In the genomic region with DNA sequence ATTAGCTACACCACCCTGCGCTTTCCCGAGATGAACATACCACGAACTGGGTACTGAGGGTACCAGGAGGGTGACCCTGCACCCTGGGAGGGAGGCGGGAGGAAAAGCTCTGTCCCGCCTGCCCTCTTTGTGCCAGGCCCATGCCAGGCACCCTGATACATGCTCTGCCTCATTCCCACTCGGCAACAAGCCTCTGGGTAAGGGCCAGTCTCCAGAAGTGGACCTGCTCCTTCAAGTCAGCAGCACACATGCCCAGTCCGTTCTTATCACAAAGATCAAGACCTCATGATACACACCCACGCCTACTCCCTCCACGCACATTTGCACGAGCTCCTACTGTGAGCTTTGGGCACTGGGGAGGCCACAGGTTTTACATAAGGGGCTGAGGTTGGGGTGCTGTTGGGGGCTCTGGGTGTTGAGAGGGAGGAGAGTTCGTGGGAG, we compare ENCODE assay signal across 17 cellular contexts. TPM values are rescaled to one million over a fixed set of nuclear protein-coding genes. Genes with fewer than 3 reads are reported as not detected.
DNase-seq lines count a peak whose midpoint lies in the region; ATAC-seq and TF ChIP-seq lines count a peak whose summit lies in the region.
"Had no signal": no experiment of that assay in that cellular context is flagged by ENCODE, and none has a peak within 500 bp of the region (broad histone marks: within the 10 kb centered on the region; RNA-seq: fewer than 3 reads in every experiment).

No MANE protein-coding gene starts in this region.

- no peaks in the 10 kb centered on the region for H3K9me3 Mint-ChIP-seq in activated CD4-positive, alpha-beta memory T cell treated with anti-CD3 and anti-CD28 coated beads for 36 hours
- no peaks in the 10 kb centered on the region for H3K9me3 Mint-ChIP-seq in type B pancreatic cell
- H3K9me3 Mint-ChIP-seq: effector memory CD8-positive, alpha-beta T cell had no signal

- TF ChIP-seq CTCF in heart left ventricle (IDR thresholded peaks at IDR 0.05) (no peak), type B pancreatic cell (conservative IDR thresholded peaks at IDR 0.05) (no peak), gastrocnemius medialis (IDR thresholded peaks at IDR 0.05 in 4 of 5, conservative IDR thresholded peaks at IDR 0.05 in 1 of 5) (no peak)

- H3K4me1 Mint-ChIP-seq in activated CD4-positive, alpha-beta memory T cell treated with anti-CD3 and anti-CD28 coated beads for 36 hours (ENCODE audit: low read depth), result peaks cover 41% of the 10 kb centered on the region
- H3K4me1 Mint-ChIP-seq in type B pancreatic cell (ENCODE audit: unreplicated experiment), result peaks cover 9% of the 10 kb centered on the region

- intact Hi-C loops in Right ventricle myocardium superior (cut with DNase I), result no loop called here
- intact Hi-C loops in heart left ventricle (cut with DNase I), result no loop called here
- intact Hi-C loops in activated CD4-positive, alpha-beta memory T cell treated with anti-CD3 and anti-CD28 coated beads for 36 hours (cut with micrococcal nuclease), result loop anchor here (2.0 to 5.0 kb wide), 3 partner anchors 117 to 202 kb away; a partner anchor contains a TSS
- intact Hi-C loops in gastrocnemius medialis (cut with DNase I; ENCODE audit: low total_unique reads), result no loop called here

- H3K27me3 ChIP-seq in heart left ventricle (peaks cover 0 to 9% (median 0%) of the 10 kb centered on the region in 9 donors), gastrocnemius medialis (no peaks in the 10 kb centered on the region)

- no peak for TF ChIP-seq POLR2A in heart left ventricle (IDR thresholded peaks at IDR 0.05)
- no peak for TF ChIP-seq POLR2A in gastrocnemius medialis (IDR thresholded peaks at IDR 0.05)

- H3K4me3 ChIP-seq in heart left ventricle, result no peak overlapping the region
- no peak overlapping the region for H3K4me3 ChIP-seq in gastrocnemius medialis
- H3K4me3 ChIP-seq: skin epidermis, stomach had no signal

- in situ Hi-C loops in gastrocnemius medialis (cut with MboI; ENCODE audit: low sequenced_read_pairs in 4 of 4), result loop anchor here in 1 of 4 donors (10.0 kb wide), 1 partner anchor 149 kb away; a partner anchor contains a TSS

- CTCF ChIA-PET in activated CD4-positive, alpha-beta memory T cell treated with anti-CD3 and anti-CD28 coated beads for 36 hours (lab: Charles Lee), result interaction anchor here (1.1 kb wide), 1 partner anchor 13 kb away, joined by 4 read pairs; no protein-coding TSS in a partner anchor

- WGBS in heart left ventricle, 4 donors, result 70 to 78% (median 73%) methylated on average over 10 to 11 of the region's 11 CpGs

- ATAC-seq in Right ventricle myocardium superior (ENCODE audit: poor library complexity) (no peak), heart left ventricle (no peak), GM18907 (IDR thresholded peaks at IDR 0.05; ENCODE audit: unreplicated experiment) (no peak), gastrocnemius medialis (no peak)

- H3K36me3 Mint-ChIP-seq in activated CD4-positive, alpha-beta memory T cell treated with anti-CD3 and anti-CD28 coated beads for 36 hours, result no peaks in the 10 kb centered on the region
- no peaks in the 10 kb centered on the region for H3K36me3 Mint-ChIP-seq in type B pancreatic cell

- POLR2A ChIA-PET in activated CD4-positive, alpha-beta memory T cell treated with anti-CD3 and anti-CD28 coated beads for 36 hours (lab: Charles Lee), result no interaction called here

- H3K36me3 ChIP-seq in heart left ventricle (no peaks in the 10 kb centered on the region), gastrocnemius medialis (no peaks in the 10 kb centered on the region)
- H3K36me3 ChIP-seq: stomach had no signal

- H3K4me1 ChIP-seq in heart left ventricle (peaks cover 0 to 26% (median 0%) of the 10 kb centered on the region in 12 donors), gastrocnemius medialis (no peaks in the 10 kb centered on the region)

- no peak overlapping the region for H3K27ac ChIP-seq in heart left ventricle
- no peak overlapping the region for H3K27ac ChIP-seq in gastrocnemius medialis
- H3K27ac ChIP-seq: HL-60, stomach had no signal

- peak overlapping the region; percentile 96 for H3K27ac Mint-ChIP-seq in activated CD4-positive, alpha-beta memory T cell treated with anti-CD3 and anti-CD28 coated beads for 36 hours
- no peak overlapping the region for H3K27ac Mint-ChIP-seq in type B pancreatic cell

- H3K27me3 Mint-ChIP-seq in activated CD4-positive, alpha-beta memory T cell treated with anti-CD3 and anti-CD28 coated beads for 36 hours, result peaks cover 4% of the 10 kb centered on the region
- H3K27me3 Mint-ChIP-seq in type B pancreatic cell, result peaks cover 16% of the 10 kb centered on the region

- DNase-seq in Right ventricle myocardium superior, result peak; percentile 17
- DNase-seq in heart left ventricle, result no peak
- DNase-seq in activated CD4-positive, alpha-beta memory T cell treated with anti-CD3 and anti-CD28 coated beads for 36 hours, result peak; percentile 15
- peak; percentile 68 for DNase-seq in mesenteric fat pad (ENCODE audit: low spot score)
- DNase-seq in type B pancreatic cell (ENCODE audit: extremely low spot score, unreplicated experiment), result peak; percentile 58
- DNase-seq in gastrocnemius medialis, result no peak
- DNase-seq in HPDE6-E6E7 (ENCODE audit: extremely low spot score), result no peak
- DNase-seq: activated gamma-delta T cell treated with Interleukin-2 at 50 U/mL for 16 hours; AML-193; effector memory CD8-positive, alpha-beta T cell; NCI-H187 treated with DMSO at 0.1 percent for 48 hours; NCI-H526 treated with DMSO at 0.1 percent for 48 hours had no signal

- H3K4me3 Mint-ChIP-seq in activated CD4-positive, alpha-beta memory T cell treated with anti-CD3 and anti-CD28 coated beads for 36 hours, result peak overlapping the region; percentile 10
- H3K4me3 Mint-ChIP-seq in type B pancreatic cell, result no peak overlapping the region

- H3K9me3 ChIP-seq in heart left ventricle (no peaks in the 10 kb centered on the region), gastrocnemius medialis (no peaks in the 10 kb centered on the region)
- H3K9me3 ChIP-seq: stomach had no signal

RNA-seq across cellular contexts. Expression of a gene that starts 2.0 kb away (rescaled TPM):
- not detected for total RNA-seq in Right ventricle myocardium superior
- total RNA-seq in heart left ventricle, result not detected
- not detected for polyA plus RNA-seq in heart left ventricle
- under 1 TPM in 1 of 2 experiments, not detected in 1; 0.12 TPM for total RNA-seq in activated CD4-positive, alpha-beta memory T cell treated with anti-CD3 and anti-CD28 coated beads for 36 hours
- total RNA-seq in mesenteric fat pad, result not detected
- 2.1 and 2.7 TPM in 2 replicates for total RNA-seq in type B pancreatic cell (ENCODE audit: low replicate concordance)
- not detected for total RNA-seq in gastrocnemius medialis
- total RNA-seq: bronchial epithelial cell had no signal
- polyA plus RNA-seq: stomach had no signal

RNA-seq across cellular contexts. Expression of a gene that starts 12.6 kb away (rescaled TPM):
- total RNA-seq in Right ventricle myocardium superior (not detected), heart left ventricle (under 1 TPM in 1 of 9 donors, not detected in 8; 0.96 TPM), mesenteric fat pad (1.4 TPM), type B pancreatic cell (ENCODE audit: low replicate concordance) (0.34 and 0.45 TPM in 2 replicates), gastrocnemius medialis (not detected)
- under 1 TPM; 0.11 to 0.15 TPM for polyA plus RNA-seq in heart left ventricle
- total RNA-seq in activated CD4-positive, alpha-beta memory T cell treated with anti-CD3 and anti-CD28 coated beads for 36 hours, result 1 to 10 TPM; 1.1 TPM
- total RNA-seq: bronchial epithelial cell, stomach had no signal

RNA-seq across cellular contexts. Expression of a gene that starts 16.7 kb away (rescaled TPM):
- total RNA-seq in Right ventricle myocardium superior (0.56 TPM), heart left ventricle (1 to 10 TPM in 5 of 9 donors, under 1 TPM in 2, not detected in 2; 0.20 to 3.3 (median 1.2) TPM), mesenteric fat pad (1.3 TPM), type B pancreatic cell (ENCODE audit: low replicate concordance) (0.92 and 2.1 TPM in 2 replicates), gastrocnemius medialis (under 1 TPM in 1 of 4 donors, not detected in 3; 0.59 TPM)
- under 1 TPM; 0.11 to 0.36 TPM for polyA plus RNA-seq in heart left ventricle
- 1 to 10 TPM in 1 of 2 experiments, under 1 TPM in 1; 0.75 to 1.2 TPM for total RNA-seq in activated CD4-positive, alpha-beta memory T cell treated with anti-CD3 and anti-CD28 coated beads for 36 hours

RNA-seq across cellular contexts. Expression of a gene that starts 25.2 kb away (rescaled TPM):
- total RNA-seq in Right ventricle myocardium superior (not detected), heart left ventricle (not detected), mesenteric fat pad (0.87 TPM), type B pancreatic cell (ENCODE audit: low replicate concordance) (not detected in 2 replicates), gastrocnemius medialis (not detected)
- polyA plus RNA-seq in heart left ventricle, result not detected
- total RNA-seq in activated CD4-positive, alpha-beta memory T cell treated with anti-CD3 and anti-CD28 coated beads for 36 hours, result under 1 TPM in 1 of 2 experiments, not detected in 1; 0.17 TPM
- total RNA-seq: bronchial epithelial cell, stomach had no signal

RNA-seq across cellular contexts. Expression of a gene that starts 53.7 kb away (rescaled TPM):
- not detected for total RNA-seq in Right ventricle myocardium superior
- under 1 TPM in 1 of 9 donors, not detected in 8; 0.72 TPM for total RNA-seq in heart left ventricle
- under 1 TPM in 1 of 2 donors, not detected in 1; 0.30 TPM for polyA plus RNA-seq in heart left ventricle
- total RNA-seq in activated CD4-positive, alpha-beta memory T cell treated with anti-CD3 and anti-CD28 coated beads for 36 hours, result under 1 TPM; 0.43 to 0.44 TPM
- not detected for total RNA-seq in mesenteric fat pad
- 2.1 TPM in 1 of 2 replicates, not detected in the other for total RNA-seq in type B pancreatic cell (ENCODE audit: low replicate concordance)
- total RNA-seq in gastrocnemius medialis, result 1 to 10 TPM in 1 of 4 donors, under 1 TPM in 1, not detected in 2; 0.24 to 1.5 TPM
- total RNA-seq: bronchial epithelial cell had no signal

Comparison
In these comparisons a context has a peak if more than half of its experiments do, and no peak if none do; other contexts are left out.
1. DNase-seq: peak in Right ventricle myocardium superior (single experiment), activated CD4-positive, alpha-beta memory T cell treated with anti-CD3 and anti-CD28 coated beads for 36 hours (single experiment), mesenteric fat pad (single experiment) and type B pancreatic cell (single experiment); none in heart left ventricle (0 of 5), gastrocnemius medialis (0 of 2) and HPDE6-E6E7 (single experiment).